ENCODE assay signal across 9 cellular contexts in genomic region chr20:17505664-17506517, GRCh38. TPM values are rescaled to one million over a fixed set of nuclear protein-coding genes. Genes with fewer than 3 reads are reported as not detected.
A peak's percentile ranks its signal among the peaks of the same experiment; 100 is the strongest.
DNase-seq lines count a peak whose midpoint lies in the region; ATAC-seq and TF ChIP-seq lines count a peak whose summit lies in the region.
"Had no signal": no experiment of that assay in that cellular context is flagged by ENCODE, and none has a peak within 500 bp of the region (broad histone marks: within the 10 kb centered on the region; RNA-seq: fewer than 3 reads in every experiment).

No MANE protein-coding gene starts in this region.

- intact Hi-C loops in OCI-LY7 (cut with micrococcal nuclease; ENCODE audit: unreplicated experiment), result loop anchor here (1.0 to 10.0 kb wide), 6 partner anchors 111 to 771 kb away; partner anchors contain the start of genes KAT14 and PET117

- H3K4me3 ChIP-seq in OCI-LY7 (ENCODE audit: low read depth, low read length, poor library complexity, severe bottlenecking) (peak overlapping the region; percentile 60), lung (no peak overlapping the region)

- no peaks in the 10 kb centered on the region for H3K36me3 Mint-ChIP-seq in stimulated activated effector memory CD8-positive, alpha-beta T cell treated with anti-CD3 and anti-CD28 coated beads, Interleukin-12 subunit alpha, Interleukin-12 subunit beta, amount 100 ng/mL, for 72 hours

- H3K4me2 ChIP-seq in OCI-LY7 (ENCODE audit: low read length), result peak overlapping the region; percentile 87

- DNase-seq in OCI-LY7 (ENCODE audit: low spot score) (no peak), amniotic epithelial cell (ENCODE audit: low read depth) (peak; percentile 36), lung (ENCODE audit: low spot score) (no peak), NCI-H146 (lab: John Stamatoyannopoulos, UW) (no peak), AML-193 (lab: John Stamatoyannopoulos, UW) (no peak)
- DNase-seq in stimulated activated effector memory CD8-positive, alpha-beta T cell treated with anti-CD3 and anti-CD28 coated beads, Interleukin-12 subunit alpha, Interleukin-12 subunit beta, amount 100 ng/mL, for 72 hours (ENCODE audit: low spot score in 2 of 2), result peak; percentile 31 to 62

- H3K4me3 Mint-ChIP-seq in stimulated activated effector memory CD8-positive, alpha-beta T cell treated with anti-CD3 and anti-CD28 coated beads, Interleukin-12 subunit alpha, Interleukin-12 subunit beta, amount 100 ng/mL, for 72 hours, result peak overlapping the region; percentile 78

- H4K20me1 ChIP-seq in OCI-LY7 (ENCODE audit: insufficient read depth, low read length), result no peaks in the 10 kb centered on the region

- peak; percentile 8 for ATAC-seq in GM19043 (IDR thresholded peaks at IDR 0.05; ENCODE audit: low read depth, unreplicated experiment)
- ATAC-seq in lung (ENCODE audit: insufficient read depth, low FRiP score), result peak; percentile 29
- ATAC-seq in stimulated activated effector memory CD8-positive, alpha-beta T cell treated with anti-CD3 and anti-CD28 coated beads, Interleukin-12 subunit alpha, Interleukin-12 subunit beta, amount 100 ng/mL, for 72 hours, result peak; percentile 81
- no peak for ATAC-seq in HG03342 (IDR thresholded peaks at IDR 0.05; ENCODE audit: unreplicated experiment)

- POLR2A ChIA-PET in OCI-LY7 (lab: Charles Lee), result interaction anchor here (0.7 to 1.0 kb wide), 3 partner anchors 58 to 144 kb away, joined by 3 to 4 read pairs (median 3); partner anchors contain the start of gene DSTN

- no peaks in the 10 kb centered on the region for H3K9me3 Mint-ChIP-seq in stimulated activated effector memory CD8-positive, alpha-beta T cell treated with anti-CD3 and anti-CD28 coated beads, Interleukin-12 subunit alpha, Interleukin-12 subunit beta, amount 100 ng/mL, for 72 hours

- H3K9me3 ChIP-seq in OCI-LY7 (ENCODE audit: low read length) (no peaks in the 10 kb centered on the region), lung (ENCODE audit: control insufficient read depth in 2 of 2, insufficient read depth in 1 of 2, low read length in 1 of 2) (no peaks in the 10 kb centered on the region)
- H3K9me3 ChIP-seq: pancreas had no signal

- H3K36me3 ChIP-seq in OCI-LY7 (ENCODE audit: insufficient read depth, low read length), result no peaks in the 10 kb centered on the region
- no peaks in the 10 kb centered on the region for H3K36me3 ChIP-seq in lung (ENCODE audit: control insufficient read depth in 2 of 2, insufficient read depth in 2 of 2, low read length in 2 of 2)
- H3K36me3 ChIP-seq: pancreas had no signal

- no peaks in the 10 kb centered on the region for H3K9me2 ChIP-seq in OCI-LY7 (ENCODE audit: insufficient read depth, low read length)

- peak overlapping the region; percentile 98 for H2AFZ ChIP-seq in OCI-LY7 (ENCODE audit: low read length)

- 73 to 75% methylated on average over 19 of the region's 19 CpGs for WGBS in lung, 2 donors

- BruUV-seq in OCI-LY7 (replicated peaks; lab: Mats Ljungman, UMichigan), result no TSS peak

- CTCF ChIA-PET in OCI-LY7 (lab: Charles Lee; ENCODE audit: unreplicated experiment), result interaction anchor here (0.5 kb wide), 2 partner anchors 535 to 1524 kb away, joined by 3 to 4 read pairs; no protein-coding TSS in a partner anchor

- no peak overlapping the region for H3K27ac ChIP-seq in OCI-LY7 (ENCODE audit: low read depth, low read length, poor library complexity, severe bottlenecking)
- H3K27ac ChIP-seq in lung (ENCODE audit: low read depth in 1 of 2, low read length in 1 of 2), result peak overlapping the region in 1 of 2 donors; percentile 7
- H3K27ac ChIP-seq: pancreas had no signal

- H3K27ac Mint-ChIP-seq in stimulated activated effector memory CD8-positive, alpha-beta T cell treated with anti-CD3 and anti-CD28 coated beads, Interleukin-12 subunit alpha, Interleukin-12 subunit beta, amount 100 ng/mL, for 72 hours, result peak overlapping the region; percentile 87

- H3K4me1 ChIP-seq in OCI-LY7 (ENCODE audit: insufficient read depth, low read length, poor library complexity, severe bottlenecking) (peaks cover 13% of the 10 kb centered on the region), lung (ENCODE audit: control insufficient read depth in 2 of 2, insufficient read depth in 2 of 2, low read length in 2 of 2) (no peaks in the 10 kb centered on the region)
- H3K4me1 ChIP-seq: pancreas had no signal

- H3K79me2 ChIP-seq in OCI-LY7 (ENCODE audit: insufficient read depth, low read depth, low read length), result no peaks in the 10 kb centered on the region

- H3K4me1 Mint-ChIP-seq in stimulated activated effector memory CD8-positive, alpha-beta T cell treated with anti-CD3 and anti-CD28 coated beads, Interleukin-12 subunit alpha, Interleukin-12 subunit beta, amount 100 ng/mL, for 72 hours, result peaks cover 44% of the 10 kb centered on the region

- TF ChIP-seq CTCF in OCI-LY7 (conservative IDR thresholded peaks at IDR 0.05; ENCODE audit: low read length) (no peak), lung (IDR thresholded peaks at IDR 0.05; ENCODE audit: control extremely low read depth, extremely low read depth) (no peak)

- no peaks in the 10 kb centered on the region for H3K27me3 ChIP-seq in lung (ENCODE audit: control insufficient read depth, insufficient read depth)
- H3K27me3 ChIP-seq: pancreas had no signal

RNA-seq across cellular contexts. Expression of gene BFSP1, which starts 25.3 kb away (rescaled TPM):
- not detected in 2 replicates for total RNA-seq in OCI-LY7 (2014; rRNA removed; shearing (Covaris generic))
- not detected in 2 replicates for total RNA-seq in OCI-LY7 (2022)
- 1 to 10 TPM; 1.7 to 2.8 TPM for total RNA-seq in lung
- polyA plus RNA-seq in lung, result 1 to 10 TPM in 1 of 2 donors, under 1 TPM in 1; 0.65 to 1.9 TPM

Comparison
In these comparisons a context has a peak if more than half of its experiments do, and no peak if none do; other contexts are left out.
1. DNase-seq: peak in amniotic epithelial cell (single experiment) and stimulated activated effector memory CD8-positive, alpha-beta T cell treated with anti-CD3 and anti-CD28 coated beads, Interleukin-12 subunit alpha, Interleukin-12 subunit beta, amount 100 ng/mL, for 72 hours (2 of 2); none in OCI-LY7 (single experiment), lung (single experiment), NCI-H146 (single experiment) and AML-193 (0 of 2).